In genomic region chr20:63651942-63652191, GRCh38 we compare ENCODE assay signal across 9 cellular contexts. TPM values are rescaled to one million over a fixed set of nuclear protein-coding genes. Genes with fewer than 3 reads are reported as not detected.
A peak's percentile ranks its signal among the peaks of the same experiment; 100 is the strongest.
DNase-seq lines count a peak whose midpoint lies in the region; ATAC-seq, FAIRE-seq and TF ChIP-seq lines count a peak whose summit lies in the region.
"Had no signal": no experiment of that assay in that cellular context is flagged by ENCODE, and none has a peak within 500 bp of the region (broad histone marks: within the 10 kb centered on the region; RNA-seq: fewer than 3 reads in every experiment).

No MANE protein-coding gene starts in this region.

- TF ChIP-seq POLR2A in HepG2 (IDR thresholded peaks at IDR 0.05; ENCODE audit: insufficient read depth in 1 of 2, low read depth in 2 of 2, low read length in 2 of 2) (no peak), upper lobe of left lung (IDR thresholded peaks at IDR 0.05) (no peak)

- H3K9me3 Mint-ChIP-seq in activated T-cell treated with anti-CD3 and anti-CD28 coated beads, Interleukin-2, amount 50 U/mL, for 4 hours, result no peaks in the 10 kb centered on the region

- TF ChIP-seq RAD21 in HepG2 (CRISPR knock-in tag; IDR thresholded peaks at IDR 0.05), result no peak

- peaks cover 3 to 4% of the 10 kb centered on the region in 2 experiments; a peak in 4 of 5 replicates for H3K36me3 ChIP-seq in HepG2 (replicated peaks in 1 of 2; ENCODE audit: control insufficient read depth in 1 of 2, insufficient read depth in 2 of 2, low read length in 2 of 2)
- H3K36me3 ChIP-seq in upper lobe of left lung, result no peaks in the 10 kb centered on the region

- peaks cover 6% of the 10 kb centered on the region for H3K79me2 ChIP-seq in HepG2 (ENCODE audit: insufficient read depth, low read length)

- H4K20me1 ChIP-seq in HepG2 (ENCODE audit: insufficient read depth, low read length), result peaks cover 3% of the 10 kb centered on the region; the same call in 1 of the 2 replicates

- TF ChIP-seq EP300 in HepG2 (IDR thresholded peaks at IDR 0.05; ENCODE audit: low read depth in 2 of 2, low read length in 2 of 2) (no peak), HepG2 (CRISPR knock-in tag; IDR thresholded peaks at IDR 0.05; ENCODE audit: borderline replicate concordance) (no peak), upper lobe of left lung (IDR thresholded peaks at IDR 0.05) (no peak)

- H3K27me3 Mint-ChIP-seq in activated T-cell treated with anti-CD3 and anti-CD28 coated beads, Interleukin-2, amount 50 U/mL, for 4 hours (ENCODE audit: low read depth), result no peaks in the 10 kb centered on the region

- CTCF ChIA-PET in HepG2 (lab: Yijun Ruan, JAX; ENCODE audit: low intra/inter-chr PET ratio, low total read pairs), result no interaction called here

- H3K27me3 ChIP-seq in HepG2 (ENCODE audit: control insufficient read depth in 1 of 2, insufficient read depth in 2 of 2, low read length in 2 of 2) (no peaks in the 10 kb centered on the region), upper lobe of left lung (peaks cover 0 to 12% (median 6%) of the 10 kb centered on the region in 4 donors)

- peak; percentile 1 to 3 for ATAC-seq in activated T-cell treated with anti-CD3 and anti-CD28 coated beads, Interleukin-2, amount 50 U/mL, for 4 hours
- peak; percentile 1; the same call in 2 of the 3 replicates for ATAC-seq in HepG2
- ATAC-seq in upper lobe of left lung (ENCODE audit: low FRiP score in 2 of 2), result no peak
- ATAC-seq in GM21786 (IDR thresholded peaks at IDR 0.05; ENCODE audit: unreplicated experiment), result no peak
- no peak for ATAC-seq in HG02884 (IDR thresholded peaks at IDR 0.05; ENCODE audit: unreplicated experiment)

- no peak overlapping the region for H2AFZ ChIP-seq in HepG2 (ENCODE audit: low read length)

- WGBS in HepG2 (ENCODE audit: low lambda C conversion rate), result 45% methylated on average over 11 of the region's 11 CpGs
- 17 to 20% methylated on average over 1 to 11 of the region's 11 CpGs for WGBS in upper lobe of left lung, 2 donors

- H3K4me1 Mint-ChIP-seq in activated T-cell treated with anti-CD3 and anti-CD28 coated beads, Interleukin-2, amount 50 U/mL, for 4 hours (ENCODE audit: low read depth), result peaks cover 21% of the 10 kb centered on the region

- no peak for TF ChIP-seq CTCF in HepG2 (CRISPR knock-in tag; IDR thresholded peaks at IDR 0.05)
- TF ChIP-seq CTCF in upper lobe of left lung (IDR thresholded peaks at IDR 0.05), result no peak

- H3K4me1 ChIP-seq in HepG2 (ENCODE audit: insufficient read depth, low read length), result peaks cover 26% of the 10 kb centered on the region
- peaks cover 27 to 32% (median 28%) of the 10 kb centered on the region in 4 donors for H3K4me1 ChIP-seq in upper lobe of left lung

- H3K4me3 ChIP-seq in HepG2 (replicated peaks in 1 of 3; ENCODE audit: insufficient read depth in 1 of 3, low read depth in 2 of 3, low read length in 3 of 3), result peak overlapping the region; percentile 66 to 83 (median 80); a peak in 4 of 6 replicates
- H3K4me3 ChIP-seq in upper lobe of left lung, result peak overlapping the region; percentile 14 to 73 (median 60)

- POLR2A ChIA-PET in HepG2 (lab: Yijun Ruan, JAX), result interaction anchor here (0.8 to 4.3 kb wide), 6 partner anchors 9 to 411 kb away, joined by 3 to 58 read pairs (median 6); partner anchors contain the start of genes GMEB2 and TCEA2

- H3K4me3 Mint-ChIP-seq in activated T-cell treated with anti-CD3 and anti-CD28 coated beads, Interleukin-2, amount 50 U/mL, for 4 hours, result peak overlapping the region; percentile 80

- intact Hi-C loops in HepG2 (cut with micrococcal nuclease; ENCODE audit: unreplicated experiment), result loop anchor here (10.0 kb wide), 1 partner anchor 117 kb away; the partner anchor contains the start of gene PTK6

- DNase-seq in activated T-cell treated with anti-CD3 and anti-CD28 coated beads, Interleukin-2, amount 50 U/mL, for 4 hours, result no peak
- no peak for DNase-seq in activated T-cell treated with anti-CD3 and anti-CD28 coated beads, Interleukin-2, amount 50 U/mL, for 1 hour
- DNase-seq in astrocyte of the hippocampus (ENCODE audit: low read depth, low spot score), result peak; percentile 26
- DNase-seq in HepG2 (ENCODE audit: low spot score), result no peak
- DNase-seq in upper lobe of left lung, result no peak
- DNase-seq in mucosa of gallbladder (ENCODE audit: low spot score), result no peak

- no TSS peak for BruUV-seq in HepG2 (replicated peaks; lab: Mats Ljungman, UMichigan)

- H3K36me3 Mint-ChIP-seq in activated T-cell treated with anti-CD3 and anti-CD28 coated beads, Interleukin-2, amount 50 U/mL, for 4 hours (ENCODE audit: insufficient read depth), result no peaks in the 10 kb centered on the region

- peak overlapping the region; percentile 80 for H3K4me2 ChIP-seq in HepG2 (ENCODE audit: low read depth, low read length)

- in situ Hi-C loops in HepG2 (cut with HindIII; ENCODE audit: extremely low pct_ligation_motif_present, low pct_unique_long_range_greater_than_20kb), result no loop called here

- no peaks in the 10 kb centered on the region for H3K9me3 ChIP-seq in HepG2 (ENCODE audit: low read length)
- H3K9me3 ChIP-seq in upper lobe of left lung, result no peaks in the 10 kb centered on the region

- FAIRE-seq in HepG2 (lab: Jason Lieb, UNC), result no peak

- H3K27ac ChIP-seq in HepG2 (ENCODE audit: extremely low read length, insufficient read depth, low read length) (no peak overlapping the region), upper lobe of left lung (peak overlapping the region in 1 of 4 donors; percentile 26)

- H3K9ac ChIP-seq in HepG2 (ENCODE audit: insufficient read depth, low read depth, low read length), result peak overlapping the region; percentile 64

RNA-seq across cellular contexts. Expression of gene STMN3, which starts 1.4 kb away (rescaled TPM):
- 10 to 100 TPM; 11.4 to 16.2 (median 12.4) TPM for total RNA-seq in activated T-cell treated with anti-CD3 and anti-CD28 coated beads, Interleukin-2, amount 50 U/mL, for 4 hours
- total RNA-seq in HepG2 (2016; rRNA removed; fragmentation: Illumina TruSeq; extraction: Trizol) (28.1 and 48.3 TPM in 2 replicates), upper lobe of left lung (10 to 100 TPM in 3 of 6 donors, 1 to 10 TPM in 3; 2.1 to 16.5 (median 9.1) TPM), mucosa of gallbladder (11.1 TPM)
- total RNA-seq in HepG2 (2016; cell fraction: cytosol; rRNA removed; fragmentation: Illumina TruSeq; extraction: Trizol; ENCODE audit: low read depth), result 9.7 and 10.6 TPM in 2 replicates
- total RNA-seq in HepG2 (2016; cell fraction: insoluble cytoplasmic fraction; rRNA removed; fragmentation: Illumina TruSeq; extraction: Trizol), result 26.7 and 50.6 TPM in 2 replicates
- total RNA-seq in HepG2 (2016; cell fraction: membrane; rRNA removed; fragmentation: Illumina TruSeq; extraction: Trizol), result 20.0 and 20.9 TPM in 2 replicates
- total RNA-seq in HepG2 (2016; cell fraction: nucleus; rRNA removed; fragmentation: Illumina TruSeq; extraction: Trizol), result 36.8 and 43.1 TPM in 2 replicates
- 21.0 and 28.5 TPM in 2 replicates for polyA plus RNA-seq in HepG2 (2011; rRNA removed)
- 22.7 and 33.5 TPM in 2 replicates for polyA plus RNA-seq in HepG2 (2011; cell fraction: cytosol; rRNA removed)
- 98.2 and 123 TPM in 2 replicates for polyA plus RNA-seq in HepG2 (2011; cell fraction: nucleus; rRNA removed)
- polyA plus RNA-seq in HepG2 (2012), result 13.1 and 18.3 TPM in 2 replicates
- 10.7 and 12.2 TPM in 2 replicates for polyA plus RNA-seq in HepG2 (2016; cell fraction: cytosol; fragmentation: Illumina TruSeq; extraction: Trizol; ENCODE audit: low read depth)
- 28.3 and 29.5 TPM in 2 replicates for polyA plus RNA-seq in HepG2 (2016; cell fraction: insoluble cytoplasmic fraction; fragmentation: Illumina TruSeq; extraction: Trizol; ENCODE audit: low read depth)
- 16.2 and 16.7 TPM in 2 replicates for polyA plus RNA-seq in HepG2 (2016; cell fraction: membrane; fragmentation: Illumina TruSeq; extraction: Trizol; ENCODE audit: low read depth)
- 84.0 and 90.0 TPM in 2 replicates for polyA plus RNA-seq in HepG2 (2016; cell fraction: nucleus; fragmentation: Illumina TruSeq; extraction: Trizol; ENCODE audit: insufficient read depth, low read depth)
- 1.7 and 23.2 TPM in 2 replicates for polyA minus RNA-seq in HepG2 (2011; rRNA and poly(A)+ RNA removed; ENCODE audit: low replicate concordance)
- 8.5 and 11.0 TPM in 2 replicates for polyA minus RNA-seq in HepG2 (2011; cell fraction: cytosol; rRNA and poly(A)+ RNA removed)
- polyA minus RNA-seq in HepG2 (2011; cell fraction: nucleus; rRNA and poly(A)+ RNA removed), result 3.3 and 5.6 TPM in 2 replicates

RNA-seq across cellular contexts. Expression of gene RTEL1, which starts 6.2 kb away (rescaled TPM):
- 10 to 100 TPM; 50.6 to 67.7 (median 62.3) TPM for total RNA-seq in activated T-cell treated with anti-CD3 and anti-CD28 coated beads, Interleukin-2, amount 50 U/mL, for 4 hours
- total RNA-seq in HepG2 (2016; rRNA removed; fragmentation: Illumina TruSeq; extraction: Trizol) (10.9 and 21.8 TPM in 2 replicates), upper lobe of left lung (10 to 100 TPM in 5 of 6 donors, 1 to 10 TPM in 1; 8.6 to 73.3 (median 32.5) TPM), mucosa of gallbladder (30.2 TPM)
- 1.6 and 2.4 TPM in 2 replicates for total RNA-seq in HepG2 (2016; cell fraction: cytosol; rRNA removed; fragmentation: Illumina TruSeq; extraction: Trizol; ENCODE audit: low read depth)
- 8.3 and 23.6 TPM in 2 replicates for total RNA-seq in HepG2 (2016; cell fraction: insoluble cytoplasmic fraction; rRNA removed; fragmentation: Illumina TruSeq; extraction: Trizol)
- total RNA-seq in HepG2 (2016; cell fraction: membrane; rRNA removed; fragmentation: Illumina TruSeq; extraction: Trizol), result 4.7 and 6.3 TPM in 2 replicates
- 34.3 and 37.2 TPM in 2 replicates for total RNA-seq in HepG2 (2016; cell fraction: nucleus; rRNA removed; fragmentation: Illumina TruSeq; extraction: Trizol)
- 29.5 and 36.4 TPM in 2 replicates for polyA plus RNA-seq in HepG2 (2011; rRNA removed)
- 3.8 and 9.1 TPM in 2 replicates for polyA plus RNA-seq in HepG2 (2011; cell fraction: cytosol; rRNA removed)
- polyA plus RNA-seq in HepG2 (2011; cell fraction: nucleus; rRNA removed), result 268 and 385 TPM in 2 replicates
- 16.7 and 17.6 TPM in 2 replicates for polyA plus RNA-seq in HepG2 (2012)
- polyA plus RNA-seq in HepG2 (2016; cell fraction: cytosol; fragmentation: Illumina TruSeq; extraction: Trizol; ENCODE audit: low read depth), result 1.9 TPM in 2 replicates
- 8.6 and 15.7 TPM in 2 replicates for polyA plus RNA-seq in HepG2 (2016; cell fraction: insoluble cytoplasmic fraction; fragmentation: Illumina TruSeq; extraction: Trizol; ENCODE audit: low read depth)
- polyA plus RNA-seq in HepG2 (2016; cell fraction: membrane; fragmentation: Illumina TruSeq; extraction: Trizol; ENCODE audit: low read depth), result 4.9 and 5.5 TPM in 2 replicates
- 117 and 129 TPM in 2 replicates for polyA plus RNA-seq in HepG2 (2016; cell fraction: nucleus; fragmentation: Illumina TruSeq; extraction: Trizol; ENCODE audit: insufficient read depth, low read depth)
- 47.6 and 86.8 TPM in 2 replicates for polyA minus RNA-seq in HepG2 (2011; rRNA and poly(A)+ RNA removed; ENCODE audit: low replicate concordance)
- 5.5 and 5.7 TPM in 2 replicates for polyA minus RNA-seq in HepG2 (2011; cell fraction: cytosol; rRNA and poly(A)+ RNA removed)
- 78.0 and 85.2 TPM in 2 replicates for polyA minus RNA-seq in HepG2 (2011; cell fraction: nucleus; rRNA and poly(A)+ RNA removed)

RNA-seq across cellular contexts. Expression of gene GMEB2, which starts 25.0 kb away (rescaled TPM):
- 10 to 100 TPM; 14.6 to 16.1 (median 15.1) TPM for total RNA-seq in activated T-cell treated with anti-CD3 and anti-CD28 coated beads, Interleukin-2, amount 50 U/mL, for 4 hours
- total RNA-seq in HepG2 (2016; rRNA removed; fragmentation: Illumina TruSeq; extraction: Trizol), result 11.6 and 12.4 TPM in 2 replicates
- total RNA-seq in HepG2 (2016; cell fraction: cytosol; rRNA removed; fragmentation: Illumina TruSeq; extraction: Trizol; ENCODE audit: low read depth), result 2.2 and 2.3 TPM in 2 replicates
- 9.6 and 12.4 TPM in 2 replicates for total RNA-seq in HepG2 (2016; cell fraction: insoluble cytoplasmic fraction; rRNA removed; fragmentation: Illumina TruSeq; extraction: Trizol)
- total RNA-seq in HepG2 (2016; cell fraction: membrane; rRNA removed; fragmentation: Illumina TruSeq; extraction: Trizol), result 6.9 and 7.8 TPM in 2 replicates
- total RNA-seq in HepG2 (2016; cell fraction: nucleus; rRNA removed; fragmentation: Illumina TruSeq; extraction: Trizol), result 7.8 and 10.3 TPM in 2 replicates
- 10.6 and 11.5 TPM in 2 replicates for polyA plus RNA-seq in HepG2 (2011; rRNA removed)
- 8.5 and 9.9 TPM in 2 replicates for polyA plus RNA-seq in HepG2 (2011; cell fraction: cytosol; rRNA removed)
- polyA plus RNA-seq in HepG2 (2011; cell fraction: nucleus; rRNA removed), result 20.2 and 24.4 TPM in 2 replicates
- 6.9 and 8.7 TPM in 2 replicates for polyA plus RNA-seq in HepG2 (2012)
- polyA plus RNA-seq in HepG2 (2016; cell fraction: cytosol; fragmentation: Illumina TruSeq; extraction: Trizol; ENCODE audit: low read depth), result 1.5 TPM in 2 replicates
- polyA plus RNA-seq in HepG2 (2016; cell fraction: insoluble cytoplasmic fraction; fragmentation: Illumina TruSeq; extraction: Trizol; ENCODE audit: low read depth), result 9.6 and 12.8 TPM in 2 replicates
- polyA plus RNA-seq in HepG2 (2016; cell fraction: membrane; fragmentation: Illumina TruSeq; extraction: Trizol; ENCODE audit: low read depth), result 3.9 and 4.4 TPM in 2 replicates
- polyA plus RNA-seq in HepG2 (2016; cell fraction: nucleus; fragmentation: Illumina TruSeq; extraction: Trizol; ENCODE audit: insufficient read depth, low read depth), result 17.0 TPM in 2 replicates
- polyA minus RNA-seq in HepG2 (2011; rRNA and poly(A)+ RNA removed; ENCODE audit: low replicate concordance), result 9.4 and 15.1 TPM in 2 replicates
- 6.5 and 6.7 TPM in 2 replicates for polyA minus RNA-seq in HepG2 (2011; cell fraction: cytosol; rRNA and poly(A)+ RNA removed)
- 5.6 and 6.2 TPM in 2 replicates for polyA minus RNA-seq in HepG2 (2011; cell fraction: nucleus; rRNA and poly(A)+ RNA removed)
- total RNA-seq in upper lobe of left lung, result 10 to 100 TPM; 10.1 to 12.9 (median 12.4) TPM
- total RNA-seq in mucosa of gallbladder, result 12.1 TPM

RNA-seq across cellular contexts. Expression of gene TNFRSF6B, which starts 44.6 kb away (rescaled TPM):
- total RNA-seq in activated T-cell treated with anti-CD3 and anti-CD28 coated beads, Interleukin-2, amount 50 U/mL, for 4 hours, result under 1 TPM in 1 of 3 donors, not detected in 2; 0.47 TPM
- total RNA-seq in HepG2 (2016; rRNA removed; fragmentation: Illumina TruSeq; extraction: Trizol) (not detected in 2 replicates), upper lobe of left lung (10 to 100 TPM; 13.8 to 34.8 (median 16.9) TPM), mucosa of gallbladder (3.2 TPM)
- not detected in 2 replicates for total RNA-seq in HepG2 (2016; cell fraction: cytosol; rRNA removed; fragmentation: Illumina TruSeq; extraction: Trizol; ENCODE audit: low read depth)
- not detected in 2 replicates for total RNA-seq in HepG2 (2016; cell fraction: insoluble cytoplasmic fraction; rRNA removed; fragmentation: Illumina TruSeq; extraction: Trizol)
- total RNA-seq in HepG2 (2016; cell fraction: membrane; rRNA removed; fragmentation: Illumina TruSeq; extraction: Trizol), result not detected in 2 replicates
- total RNA-seq in HepG2 (2016; cell fraction: nucleus; rRNA removed; fragmentation: Illumina TruSeq; extraction: Trizol), result not detected in 2 replicates
- polyA plus RNA-seq in HepG2 (2011; rRNA removed), result 0.24 and 0.86 TPM in 2 replicates
- 0.45 and 1.3 TPM in 2 replicates for polyA plus RNA-seq in HepG2 (2011; cell fraction: cytosol; rRNA removed)
- polyA plus RNA-seq in HepG2 (2011; cell fraction: nucleus; rRNA removed), result 22.5 and 36.0 TPM in 2 replicates
- polyA plus RNA-seq in HepG2 (2012), result 0.55 TPM in 1 of 2 replicates, not detected in the other
- 0.45 and 0.48 TPM in 2 replicates for polyA plus RNA-seq in HepG2 (2016; cell fraction: cytosol; fragmentation: Illumina TruSeq; extraction: Trizol; ENCODE audit: low read depth)
- polyA plus RNA-seq in HepG2 (2016; cell fraction: insoluble cytoplasmic fraction; fragmentation: Illumina TruSeq; extraction: Trizol; ENCODE audit: low read depth), result 0.32 TPM in 1 of 2 replicates, not detected in the other
- 0.37 and 0.71 TPM in 2 replicates for polyA plus RNA-seq in HepG2 (2016; cell fraction: membrane; fragmentation: Illumina TruSeq; extraction: Trizol; ENCODE audit: low read depth)
- polyA plus RNA-seq in HepG2 (2016; cell fraction: nucleus; fragmentation: Illumina TruSeq; extraction: Trizol; ENCODE audit: insufficient read depth, low read depth), result not detected in 2 replicates
- polyA minus RNA-seq in HepG2 (2011; rRNA and poly(A)+ RNA removed; ENCODE audit: low replicate concordance), result not detected in 2 replicates
- not detected in 2 replicates for polyA minus RNA-seq in HepG2 (2011; cell fraction: cytosol; rRNA and poly(A)+ RNA removed)
- polyA minus RNA-seq in HepG2 (2011; cell fraction: nucleus; rRNA and poly(A)+ RNA removed), result not detected in 2 replicates
- total RNA-seq: activated CD8-positive, alpha-beta memory T cell treated with anti-CD3 and anti-CD28 coated beads for 36 hours had no signal

RNA-seq across cellular contexts. Expression of gene ARFRP1, which starts 55.9 kb away (rescaled TPM):
- 10 to 100 TPM; 62.1 to 67.1 (median 63.5) TPM for total RNA-seq in activated T-cell treated with anti-CD3 and anti-CD28 coated beads, Interleukin-2, amount 50 U/mL, for 4 hours
- total RNA-seq in HepG2 (2016; rRNA removed; fragmentation: Illumina TruSeq; extraction: Trizol), result 33.7 and 51.1 TPM in 2 replicates
- total RNA-seq in HepG2 (2016; cell fraction: cytosol; rRNA removed; fragmentation: Illumina TruSeq; extraction: Trizol; ENCODE audit: low read depth), result 9.6 and 11.5 TPM in 2 replicates
- total RNA-seq in HepG2 (2016; cell fraction: insoluble cytoplasmic fraction; rRNA removed; fragmentation: Illumina TruSeq; extraction: Trizol), result 31.8 and 53.2 TPM in 2 replicates
- total RNA-seq in HepG2 (2016; cell fraction: membrane; rRNA removed; fragmentation: Illumina TruSeq; extraction: Trizol), result 22.2 and 23.1 TPM in 2 replicates
- total RNA-seq in HepG2 (2016; cell fraction: nucleus; rRNA removed; fragmentation: Illumina TruSeq; extraction: Trizol), result 37.5 and 46.0 TPM in 2 replicates
- polyA plus RNA-seq in HepG2 (2011; rRNA removed), result 32.0 and 42.8 TPM in 2 replicates
- 48.5 and 49.6 TPM in 2 replicates for polyA plus RNA-seq in HepG2 (2011; cell fraction: cytosol; rRNA removed)
- polyA plus RNA-seq in HepG2 (2011; cell fraction: nucleus; rRNA removed), result 123 and 125 TPM in 2 replicates
- 26.6 and 30.7 TPM in 2 replicates for polyA plus RNA-seq in HepG2 (2012)
- polyA plus RNA-seq in HepG2 (2016; cell fraction: cytosol; fragmentation: Illumina TruSeq; extraction: Trizol; ENCODE audit: low read depth), result 8.8 and 9.1 TPM in 2 replicates
- 30.0 and 34.6 TPM in 2 replicates for polyA plus RNA-seq in HepG2 (2016; cell fraction: insoluble cytoplasmic fraction; fragmentation: Illumina TruSeq; extraction: Trizol; ENCODE audit: low read depth)
- polyA plus RNA-seq in HepG2 (2016; cell fraction: membrane; fragmentation: Illumina TruSeq; extraction: Trizol; ENCODE audit: low read depth), result 12.6 and 13.5 TPM in 2 replicates
- 86.0 and 91.0 TPM in 2 replicates for polyA plus RNA-seq in HepG2 (2016; cell fraction: nucleus; fragmentation: Illumina TruSeq; extraction: Trizol; ENCODE audit: insufficient read depth, low read depth)
- polyA minus RNA-seq in HepG2 (2011; rRNA and poly(A)+ RNA removed; ENCODE audit: low replicate concordance), result 28.5 and 35.1 TPM in 2 replicates
- 10.4 and 12.4 TPM in 2 replicates for polyA minus RNA-seq in HepG2 (2011; cell fraction: cytosol; rRNA and poly(A)+ RNA removed)
- polyA minus RNA-seq in HepG2 (2011; cell fraction: nucleus; rRNA and poly(A)+ RNA removed), result 55.9 and 67.1 TPM in 2 replicates
- total RNA-seq in upper lobe of left lung, result 10 to 100 TPM; 26.8 to 56.4 (median 46.3) TPM
- 52.2 TPM for total RNA-seq in mucosa of gallbladder

Comparison
In these comparisons a context has a peak if more than half of its experiments do, and no peak if none do; other contexts are left out.
1. ATAC-seq: peak in activated T-cell treated with anti-CD3 and anti-CD28 coated beads, Interleukin-2, amount 50 U/mL, for 4 hours (2 of 2) and HepG2 (single experiment); none in upper lobe of left lung (0 of 2), GM21786 (single experiment) and HG02884 (single experiment).